Comparison of ENCODE assay signal across 2 cellular contexts in genomic region chr20:63967330-63968135, GRCh38.
TF ChIP-seq lines count a peak whose summit lies in the region.

No MANE protein-coding gene starts in this region.

TF ChIP-seq in SK-N-SH, 30 proteins besides CTCF, POLR2A, EP300 and RAD21:
- TF ChIP-seq, protein P1, sequence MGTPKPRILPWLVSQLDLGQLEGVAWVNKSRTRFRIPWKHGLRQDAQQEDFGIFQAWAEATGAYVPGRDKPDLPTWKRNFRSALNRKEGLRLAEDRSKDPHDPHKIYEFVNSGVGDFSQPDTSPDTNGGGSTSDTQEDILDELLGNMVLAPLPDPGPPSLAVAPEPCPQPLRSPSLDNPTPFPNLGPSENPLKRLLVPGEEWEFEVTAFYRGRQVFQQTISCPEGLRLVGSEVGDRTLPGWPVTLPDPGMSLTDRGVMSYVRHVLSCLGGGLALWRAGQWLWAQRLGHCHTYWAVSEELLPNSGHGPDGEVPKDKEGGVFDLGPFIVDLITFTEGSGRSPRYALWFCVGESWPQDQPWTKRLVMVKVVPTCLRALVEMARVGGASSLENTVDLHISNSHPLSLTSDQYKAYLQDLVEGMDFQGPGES (IDR thresholded peaks at IDR 0.05; ENCODE audit: low read depth, low read length): no peak
- TF ChIP-seq FOXJ3 (CRISPR knock-in tag; IDR thresholded peaks at IDR 0.05) (no peak), YY1 (IDR thresholded peaks at IDR 0.05; ENCODE audit: low read depth) (no peak), NRF1 (IDR thresholded peaks at IDR 0.05; ENCODE audit: low read depth, low read length) (no peak), TCF12 (IDR thresholded peaks at IDR 0.05) (no peak), POLR2AphosphoS5 (IDR thresholded peaks at IDR 0.05; ENCODE audit: low read depth, low read length) (no peak), SMC3 (IDR thresholded peaks at IDR 0.05; ENCODE audit: low read depth, low read length) (no peak), FOXM1 (IDR thresholded peaks at IDR 0.05; ENCODE audit: low read depth) (no peak), FOSL2 (IDR thresholded peaks at IDR 0.05; ENCODE audit: borderline replicate concordance, low read depth) (no peak), ELF1 (IDR thresholded peaks at IDR 0.05) (no peak), TEAD4 (IDR thresholded peaks at IDR 0.05; ENCODE audit: borderline replicate concordance, insufficient read depth) (no peak), CHD2 (IDR thresholded peaks at IDR 0.05; ENCODE audit: low read length, partially characterized antibody) (no peak)
- TF ChIP-seq, protein P2, sequence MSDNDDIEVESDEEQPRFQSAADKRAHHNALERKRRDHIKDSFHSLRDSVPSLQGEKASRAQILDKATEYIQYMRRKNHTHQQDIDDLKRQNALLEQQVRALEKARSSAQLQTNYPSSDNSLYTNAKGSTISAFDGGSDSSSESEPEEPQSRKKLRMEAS (IDR thresholded peaks at IDR 0.05; ENCODE audit: low read depth): no peak
- TF ChIP-seq, protein P3, sequence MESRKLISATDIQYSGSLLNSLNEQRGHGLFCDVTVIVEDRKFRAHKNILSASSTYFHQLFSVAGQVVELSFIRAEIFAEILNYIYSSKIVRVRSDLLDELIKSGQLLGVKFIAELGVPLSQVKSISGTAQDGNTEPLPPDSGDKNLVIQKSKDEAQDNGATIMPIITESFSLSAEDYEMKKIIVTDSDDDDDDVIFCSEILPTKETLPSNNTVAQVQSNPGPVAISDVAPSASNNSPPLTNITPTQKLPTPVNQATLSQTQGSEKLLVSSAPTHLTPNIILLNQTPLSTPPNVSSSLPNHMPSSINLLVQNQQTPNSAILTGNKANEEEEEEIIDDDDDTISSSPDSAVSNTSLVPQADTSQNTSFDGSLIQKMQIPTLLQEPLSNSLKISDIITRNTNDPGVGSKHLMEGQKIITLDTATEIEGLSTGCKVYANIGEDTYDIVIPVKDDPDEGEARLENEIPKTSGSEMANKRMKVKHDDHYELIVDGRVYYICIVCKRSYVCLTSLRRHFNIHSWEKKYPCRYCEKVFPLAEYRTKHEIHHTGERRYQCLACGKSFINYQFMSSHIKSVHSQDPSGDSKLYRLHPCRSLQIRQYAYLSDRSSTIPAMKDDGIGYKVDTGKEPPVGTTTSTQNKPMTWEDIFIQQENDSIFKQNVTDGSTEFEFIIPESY (IDR thresholded peaks at IDR 0.05; ENCODE audit: borderline replicate concordance, low read depth): no peak
TF ChIP-seq in SK-N-SH: peak in this region for 0.

TF ChIP-seq in SK-N-SH treated with all-trans-retinoic acid at 6 μM for 48 hours, 23 proteins besides CTCF, POLR2A, EP300 and RAD21 (continued from another document):
- no peak for TF ChIP-seq OSR1 (CRISPR knock-in tag; IDR thresholded peaks at IDR 0.05)
- no peak for TF ChIP-seq ZFP3 (CRISPR knock-in tag; IDR thresholded peaks at IDR 0.05)
- TF ChIP-seq TCF4 (CRISPR knock-in tag; IDR thresholded peaks at IDR 0.05; ENCODE audit: borderline replicate concordance): no peak
- no peak for TF ChIP-seq ISL1 (CRISPR knock-in tag; IDR thresholded peaks at IDR 0.05)
- TF ChIP-seq ZC3H10 (CRISPR knock-in tag; IDR thresholded peaks at IDR 0.05): no peak
- no peak for TF ChIP-seq ZNF70 (CRISPR knock-in tag; IDR thresholded peaks at IDR 0.05)
- no peak for TF ChIP-seq ESRRG (CRISPR knock-in tag; IDR thresholded peaks at IDR 0.05)
- no peak for TF ChIP-seq ARNTL (CRISPR knock-in tag; IDR thresholded peaks at IDR 0.05; ENCODE audit: borderline replicate concordance, low read depth)
- TF ChIP-seq ZFP30 (CRISPR knock-in tag; IDR thresholded peaks at IDR 0.05): no peak
- no peak for TF ChIP-seq ZNF565 (CRISPR knock-in tag; conservative IDR thresholded peaks at IDR 0.05; ENCODE audit: low read depth)
- TF ChIP-seq TOX (CRISPR knock-in tag; IDR thresholded peaks at IDR 0.05; ENCODE audit: borderline replicate concordance): no peak
- no peak for TF ChIP-seq PATZ1 (CRISPR knock-in tag; IDR thresholded peaks at IDR 0.05; ENCODE audit: borderline replicate concordance)
- TF ChIP-seq RARB (CRISPR knock-in tag; IDR thresholded peaks at IDR 0.05): no peak
TF ChIP-seq in SK-N-SH treated with all-trans-retinoic acid at 6 μM for 48 hours: peak in this region for 0.
